1 cellular context compared by ENCODE assay signal in genomic region chr22:29204617-29205183, GRCh38.
TF ChIP-seq lines count a peak whose summit lies in the region.

No MANE protein-coding gene starts in this region.

TF ChIP-seq in GM23338, 12 proteins besides CTCF, POLR2A, EP300 and RAD21 (continued from another document):
- TF ChIP-seq, protein P1, sequence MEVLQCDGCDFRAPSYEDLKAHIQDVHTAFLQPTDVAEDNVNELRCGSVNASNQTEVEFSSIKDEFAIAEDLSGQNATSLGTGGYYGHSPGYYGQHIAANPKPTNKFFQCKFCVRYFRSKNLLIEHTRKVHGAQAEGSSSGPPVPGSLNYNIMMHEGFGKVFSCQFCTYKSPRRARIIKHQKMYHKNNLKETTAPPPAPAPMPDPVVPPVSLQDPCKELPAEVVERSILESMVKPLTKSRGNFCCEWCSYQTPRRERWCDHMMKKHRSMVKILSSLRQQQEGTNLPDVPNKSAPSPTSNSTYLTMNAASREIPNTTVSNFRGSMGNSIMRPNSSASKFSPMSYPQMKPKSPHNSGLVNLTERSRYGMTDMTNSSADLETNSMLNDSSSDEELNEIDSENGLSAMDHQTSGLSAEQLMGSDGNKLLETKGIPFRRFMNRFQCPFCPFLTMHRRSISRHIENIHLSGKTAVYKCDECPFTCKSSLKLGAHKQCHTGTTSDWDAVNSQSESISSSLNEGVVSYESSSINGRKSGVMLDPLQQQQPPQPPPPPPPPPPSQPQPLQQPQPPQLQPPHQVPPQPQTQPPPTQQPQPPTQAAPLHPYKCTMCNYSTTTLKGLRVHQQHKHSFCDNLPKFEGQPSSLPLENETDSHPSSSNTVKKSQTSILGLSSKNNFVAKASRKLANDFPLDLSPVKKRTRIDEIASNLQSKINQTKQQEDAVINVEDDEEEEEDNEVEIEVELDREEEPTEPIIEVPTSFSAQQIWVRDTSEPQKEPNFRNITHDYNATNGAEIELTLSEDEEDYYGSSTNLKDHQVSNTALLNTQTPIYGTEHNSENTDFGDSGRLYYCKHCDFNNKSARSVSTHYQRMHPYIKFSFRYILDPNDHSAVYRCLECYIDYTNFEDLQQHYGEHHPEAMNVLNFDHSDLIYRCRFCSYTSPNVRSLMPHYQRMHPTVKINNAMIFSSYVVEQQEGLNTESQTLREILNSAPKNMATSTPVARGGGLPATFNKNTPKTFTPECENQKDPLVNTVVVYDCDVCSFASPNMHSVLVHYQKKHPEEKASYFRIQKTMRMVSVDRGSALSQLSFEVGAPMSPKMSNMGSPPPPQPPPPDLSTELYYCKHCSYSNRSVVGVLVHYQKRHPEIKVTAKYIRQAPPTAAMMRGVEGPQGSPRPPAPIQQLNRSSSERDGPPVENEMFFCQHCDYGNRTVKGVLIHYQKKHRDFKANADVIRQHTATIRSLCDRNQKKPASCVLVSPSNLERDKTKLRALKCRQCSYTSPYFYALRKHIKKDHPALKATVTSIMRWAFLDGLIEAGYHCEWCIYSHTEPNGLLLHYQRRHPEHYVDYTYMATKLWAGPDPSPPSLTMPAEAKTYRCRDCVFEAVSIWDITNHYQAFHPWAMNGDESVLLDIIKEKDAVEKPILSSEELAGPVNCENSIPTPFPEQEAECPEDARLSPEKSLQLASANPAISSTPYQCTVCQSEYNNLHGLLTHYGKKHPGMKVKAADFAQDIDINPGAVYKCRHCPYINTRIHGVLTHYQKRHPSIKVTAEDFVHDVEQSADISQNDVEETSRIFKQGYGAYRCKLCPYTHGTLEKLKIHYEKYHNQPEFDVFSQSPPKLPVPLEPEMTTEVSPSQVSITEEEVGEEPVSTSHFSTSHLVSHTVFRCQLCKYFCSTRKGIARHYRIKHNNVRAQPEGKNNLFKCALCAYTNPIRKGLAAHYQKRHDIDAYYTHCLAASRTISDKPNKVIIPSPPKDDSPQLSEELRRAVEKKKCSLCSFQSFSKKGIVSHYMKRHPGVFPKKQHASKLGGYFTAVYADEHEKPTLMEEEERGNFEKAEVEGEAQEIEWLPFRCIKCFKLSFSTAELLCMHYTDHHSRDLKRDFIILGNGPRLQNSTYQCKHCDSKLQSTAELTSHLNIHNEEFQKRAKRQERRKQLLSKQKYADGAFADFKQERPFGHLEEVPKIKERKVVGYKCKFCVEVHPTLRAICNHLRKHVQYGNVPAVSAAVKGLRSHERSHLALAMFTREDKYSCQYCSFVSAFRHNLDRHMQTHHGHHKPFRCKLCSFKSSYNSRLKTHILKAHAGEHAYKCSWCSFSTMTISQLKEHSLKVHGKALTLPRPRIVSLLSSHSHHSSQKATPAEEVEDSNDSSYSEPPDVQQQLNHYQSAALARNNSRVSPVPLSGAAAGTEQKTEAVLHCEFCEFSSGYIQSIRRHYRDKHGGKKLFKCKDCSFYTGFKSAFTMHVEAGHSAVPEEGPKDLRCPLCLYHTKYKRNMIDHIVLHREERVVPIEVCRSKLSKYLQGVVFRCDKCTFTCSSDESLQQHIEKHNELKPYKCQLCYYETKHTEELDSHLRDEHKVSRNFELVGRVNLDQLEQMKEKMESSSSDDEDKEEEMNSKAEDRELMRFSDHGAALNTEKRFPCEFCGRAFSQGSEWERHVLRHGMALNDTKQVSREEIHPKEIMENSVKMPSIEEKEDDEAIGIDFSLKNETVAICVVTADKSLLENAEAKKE (CRISPR knock-in tag; IDR thresholded peaks at IDR 0.05) = no peak
- no peak for TF ChIP-seq EZH2phosphoT487 (IDR thresholded peaks at IDR 0.05; ENCODE audit: unreplicated experiment)
- no peak for TF ChIP-seq STAT1 (IDR thresholded peaks at IDR 0.05; ENCODE audit: unreplicated experiment)
- TF ChIP-seq, protein P2, sequence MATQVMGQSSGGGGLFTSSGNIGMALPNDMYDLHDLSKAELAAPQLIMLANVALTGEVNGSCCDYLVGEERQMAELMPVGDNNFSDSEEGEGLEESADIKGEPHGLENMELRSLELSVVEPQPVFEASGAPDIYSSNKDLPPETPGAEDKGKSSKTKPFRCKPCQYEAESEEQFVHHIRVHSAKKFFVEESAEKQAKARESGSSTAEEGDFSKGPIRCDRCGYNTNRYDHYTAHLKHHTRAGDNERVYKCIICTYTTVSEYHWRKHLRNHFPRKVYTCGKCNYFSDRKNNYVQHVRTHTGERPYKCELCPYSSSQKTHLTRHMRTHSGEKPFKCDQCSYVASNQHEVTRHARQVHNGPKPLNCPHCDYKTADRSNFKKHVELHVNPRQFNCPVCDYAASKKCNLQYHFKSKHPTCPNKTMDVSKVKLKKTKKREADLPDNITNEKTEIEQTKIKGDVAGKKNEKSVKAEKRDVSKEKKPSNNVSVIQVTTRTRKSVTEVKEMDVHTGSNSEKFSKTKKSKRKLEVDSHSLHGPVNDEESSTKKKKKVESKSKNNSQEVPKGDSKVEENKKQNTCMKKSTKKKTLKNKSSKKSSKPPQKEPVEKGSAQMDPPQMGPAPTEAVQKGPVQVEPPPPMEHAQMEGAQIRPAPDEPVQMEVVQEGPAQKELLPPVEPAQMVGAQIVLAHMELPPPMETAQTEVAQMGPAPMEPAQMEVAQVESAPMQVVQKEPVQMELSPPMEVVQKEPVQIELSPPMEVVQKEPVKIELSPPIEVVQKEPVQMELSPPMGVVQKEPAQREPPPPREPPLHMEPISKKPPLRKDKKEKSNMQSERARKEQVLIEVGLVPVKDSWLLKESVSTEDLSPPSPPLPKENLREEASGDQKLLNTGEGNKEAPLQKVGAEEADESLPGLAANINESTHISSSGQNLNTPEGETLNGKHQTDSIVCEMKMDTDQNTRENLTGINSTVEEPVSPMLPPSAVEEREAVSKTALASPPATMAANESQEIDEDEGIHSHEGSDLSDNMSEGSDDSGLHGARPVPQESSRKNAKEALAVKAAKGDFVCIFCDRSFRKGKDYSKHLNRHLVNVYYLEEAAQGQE (IDR thresholded peaks at IDR 0.05; ENCODE audit: unreplicated experiment) = no peak
- TF ChIP-seq POLR2AphosphoS5 (IDR thresholded peaks at IDR 0.05; ENCODE audit: low read depth) = no peak
